14 cellular contexts compared by ENCODE assay signal in the genomic region with DNA sequence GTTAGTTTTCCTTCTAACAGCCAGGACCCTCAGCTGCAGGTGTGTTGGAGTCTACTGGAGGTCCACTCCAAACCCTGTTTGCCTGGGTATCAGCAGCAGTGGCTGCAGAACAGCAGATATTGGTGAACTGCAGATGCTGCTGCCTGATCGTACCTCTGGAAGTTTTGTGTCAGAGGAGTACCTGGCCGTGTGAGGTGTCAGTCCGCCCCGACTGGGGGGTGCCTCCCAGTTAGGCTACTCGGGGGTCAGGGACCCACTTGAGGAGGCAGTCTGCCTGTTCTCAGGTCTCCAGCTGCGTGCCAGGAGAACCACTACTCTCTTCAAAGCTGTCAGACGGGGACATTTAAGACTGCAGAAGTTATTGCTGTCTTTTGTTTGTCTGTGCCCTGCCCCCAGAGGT. TPM values are rescaled to one million over a fixed set of nuclear protein-coding genes. Genes with fewer than 3 reads are reported as not detected.
DNase-seq lines count a peak whose midpoint lies in the region; ATAC-seq and TF ChIP-seq lines count a peak whose summit lies in the region.
"Not testable (repeated sequence)": the region's sequence is repeated elsewhere in the genome, so short reads cannot be mapped to it uniquely, and the experiment has no call there.
"Had no signal": no experiment of that assay in that cellular context is flagged by ENCODE, and none has a peak within 500 bp of the region (broad histone marks: within the 10 kb centered on the region; RNA-seq: fewer than 3 reads in every experiment).

No MANE protein-coding gene starts in this region.

- not testable (repeated sequence) for TF ChIP-seq EP300 in sigmoid colon (IDR thresholded peaks at IDR 0.05)

- intact Hi-C loops in Right ventricle myocardium inferior (cut with DNase I); right cardiac atrium (cut with DNase I); sigmoid colon (cut with DNase I): not testable (repeated sequence)

- not testable (repeated sequence) for TF ChIP-seq POLR2A in sigmoid colon (IDR thresholded peaks at IDR 0.05)

- H3K36me3 ChIP-seq in sigmoid colon = not testable (repeated sequence)

- H3K9me3 ChIP-seq in right cardiac atrium (ENCODE audit: control insufficient read depth, low read length); sigmoid colon: not testable (repeated sequence)

- 80% methylated on average over 5 of the region's 7 CpGs for WGBS in right cardiac atrium
- WGBS in sigmoid colon, 2 donors = 87% methylated on average over 5 of the region's 7 CpGs

- H3K27me3 ChIP-seq in right cardiac atrium (ENCODE audit: control insufficient read depth, insufficient read depth); sigmoid colon: not testable (repeated sequence)

- TF ChIP-seq CTCF in sigmoid colon (IDR thresholded peaks at IDR 0.05) = not testable (repeated sequence)

- DNase-seq in activated CD4-positive, CD25-positive, alpha-beta regulatory T cell treated with anti-CD3 and anti-CD28 coated beads, Interleukin-2, amount 50 U/mL, for 72 hours = peak; percentile 0
- peak; percentile 2 for DNase-seq in Right ventricle myocardium inferior (ENCODE audit: missing footprints)
- DNase-seq in right cardiac atrium = peak; percentile 1 to 19 (median 3)
- peak; percentile 20 for DNase-seq in mesenteric fat pad (ENCODE audit: low spot score)
- peak; percentile 24 for DNase-seq in sigmoid colon
- DNase-seq in ureter (ENCODE audit: low spot score) = peak; percentile 1

- not testable (repeated sequence) for H3K27ac ChIP-seq in right cardiac atrium (ENCODE audit: low read length); sigmoid colon

- H3K4me3 ChIP-seq in right cardiac atrium (ENCODE audit: low read length); sigmoid colon: not testable (repeated sequence)

- not testable (repeated sequence) for H3K4me1 ChIP-seq in right cardiac atrium (ENCODE audit: control insufficient read depth, insufficient read depth, low read length); sigmoid colon

- ATAC-seq in Right ventricle myocardium inferior, right cardiac atrium: not testable (repeated sequence)

RNA-seq across cellular contexts. Expression of gene NXF2, which starts 11.3 kb away (rescaled TPM):
- total RNA-seq in Right ventricle myocardium inferior (not detected), right cardiac atrium (not detected), mesenteric fat pad (not detected), sigmoid colon (not detected), ureter (not detected)
- polyA plus RNA-seq in right cardiac atrium (not detected), sigmoid colon (not detected)
- total RNA-seq: CD4-positive, alpha-beta T cell; CD8-positive, alpha-beta memory T cell; GM12878; GM23248; H1; H7 had no signal
- polyA plus RNA-seq: A549; CD14-positive monocyte; CD8-positive, alpha-beta memory T cell; GM12878; GM23248; H1 had no signal

RNA-seq across cellular contexts. Expression of gene TCP11X1, which starts 20.6 kb away (rescaled TPM):
- total RNA-seq in Right ventricle myocardium inferior = not detected
- not detected for total RNA-seq in right cardiac atrium
- polyA plus RNA-seq in right cardiac atrium = not detected
- not detected for total RNA-seq in mesenteric fat pad
- not detected for total RNA-seq in sigmoid colon
- not detected for polyA plus RNA-seq in sigmoid colon
- total RNA-seq in ureter = not detected
- total RNA-seq: CD4-positive, alpha-beta T cell; CD8-positive, alpha-beta memory T cell; GM12878; GM23248; H1 had no signal
- polyA plus RNA-seq: A549; CD14-positive monocyte; CD8-positive, alpha-beta memory T cell; GM12878; GM23248; H1 had no signal
